25 cellular contexts compared by ENCODE assay signal in the genomic region with DNA sequence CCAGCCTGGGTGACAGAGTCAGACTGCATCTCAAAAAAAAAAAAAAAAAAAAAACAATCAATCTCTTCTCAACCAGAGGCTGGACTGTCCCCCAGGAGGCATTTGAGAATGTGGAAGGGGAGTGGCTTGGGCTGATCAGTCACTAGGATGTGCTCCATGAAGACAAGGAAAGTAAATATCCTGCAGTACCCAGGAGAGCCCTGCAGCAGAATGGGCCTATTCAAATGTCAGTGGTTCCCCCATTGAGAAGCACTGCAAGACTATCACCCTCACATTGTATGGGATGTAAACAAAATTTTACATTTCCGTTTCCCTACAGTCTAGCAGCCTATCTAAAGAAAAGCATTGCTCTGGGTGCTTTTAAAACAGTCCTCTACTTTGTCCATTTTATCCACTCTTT.
DNase-seq lines count a peak whose midpoint lies in the region; ATAC-seq, FAIRE-seq and TF ChIP-seq lines count a peak whose summit lies in the region.
"Had no signal": no experiment of that assay in that cellular context is flagged by ENCODE, and none has a peak within 500 bp of the region (broad histone marks: within the 10 kb centered on the region; RNA-seq: fewer than 3 reads in every experiment).

No MANE protein-coding gene starts in this region.

- no peaks in the 10 kb centered on the region for H3K79me2 ChIP-seq in neural progenitor cell (ENCODE audit: low read depth)

- H3K4me3 ChIP-seq in H7 (ENCODE audit: insufficient read depth, low read depth, low read length) (no peak overlapping the region), neural progenitor cell (no peak overlapping the region)
- H3K4me3 ChIP-seq: A549, SJSA1 had no signal

- no peak overlapping the region for H3K27ac ChIP-seq in neural progenitor cell
- H3K27ac ChIP-seq: A549, SJSA1 had no signal

- DNase-seq in H7 (peak; percentile 43), WTC11 (ENCODE audit: low spot score) (peak; percentile 16), iPS DF 4.7 (ENCODE audit: extremely low read depth, low spot score) (peak; percentile 84), neural progenitor cell (ENCODE audit: low spot score) (peak; percentile 37), frontal cortex (ENCODE audit: low spot score in 2 of 2) (no peak)
- no peak for DNase-seq in activated naive CD4-positive, alpha-beta T cell treated with anti-CD3 and anti-CD28 coated beads, Interleukin-2, amount 50 U/mL, for 16 hours
- DNase-seq: BE2C, EL, HCEC 1CT, KBM-7, MM.1S, NCI-H1092 treated with DMSO at 0.1 percent for 48 hours, NCI-H146, NCI-H2029 treated with DMSO at 0.1 percent for 48 hours, NCI-H2171, NCI-H446, NCI-H526, OCI-M1, T-helper 1 cell had no signal

- CTCF ChIA-PET in WTC11 (lab: Charles Lee) = interaction anchor here (0.7 kb wide), 1 partner anchor 45 kb away, joined by 4 read pairs; no protein-coding TSS in a partner anchor

- H3K27me3 ChIP-seq in H7 (ENCODE audit: control insufficient read depth, insufficient read depth, low read length) (no peaks in the 10 kb centered on the region), neural progenitor cell (no peaks in the 10 kb centered on the region)
- H3K27me3 ChIP-seq: BE2C, SJSA1 had no signal

- no peaks in the 10 kb centered on the region for H3F3A ChIP-seq in neural progenitor cell (ENCODE audit: low read depth)

- ATAC-seq in WTC11 (peak; percentile 98), HG03175 (IDR thresholded peaks at IDR 0.05; ENCODE audit: unreplicated experiment) (no peak)
- ATAC-seq: A549, Right ventricle myocardium inferior had no signal

- peaks cover 35% of the 10 kb centered on the region for H3K36me3 Mint-ChIP-seq in WTC11
- H3K36me3 Mint-ChIP-seq in neural progenitor cell = no peaks in the 10 kb centered on the region

- H3K4me1 ChIP-seq in neural progenitor cell = no peaks in the 10 kb centered on the region
- H3K4me1 ChIP-seq: A549, BE2C, SJSA1 had no signal

- H3K9me3 ChIP-seq in neural progenitor cell (ENCODE audit: low read depth) = no peaks in the 10 kb centered on the region
- H3K9me3 ChIP-seq: A549, BE2C, SJSA1 had no signal

- H4K20me1 ChIP-seq in neural progenitor cell (ENCODE audit: low read depth) = no peaks in the 10 kb centered on the region

- POLR2A ChIA-PET in WTC11 (lab: Charles Lee) = interaction anchor here (0.7 kb wide), 1 partner anchor 76 kb away, joined by 7 read pairs; no protein-coding TSS in a partner anchor

- no peak overlapping the region for H3K4me2 ChIP-seq in neural progenitor cell
- H3K4me2 ChIP-seq: A549 had no signal

- H3K36me3 ChIP-seq in H7 (replicated peaks; ENCODE audit: control insufficient read depth, insufficient read depth, low read length) (no peaks in the 10 kb centered on the region), neural progenitor cell (no peaks in the 10 kb centered on the region)
- H3K36me3 ChIP-seq: BE2C, SJSA1 had no signal

- no peak overlapping the region for H3K9ac ChIP-seq in neural progenitor cell

- peaks cover 34% of the 10 kb centered on the region for H3K4me1 Mint-ChIP-seq in WTC11
- H3K4me1 Mint-ChIP-seq in neural progenitor cell = peaks cover 8% of the 10 kb centered on the region

- H3K27me3 Mint-ChIP-seq in WTC11 (ENCODE audit: low read depth) = no peaks in the 10 kb centered on the region; the same call in 1 of the 2 replicates
- H3K27me3 Mint-ChIP-seq in neural progenitor cell (ENCODE audit: insufficient read depth, low read depth) = no peaks in the 10 kb centered on the region

- peaks cover 48% of the 10 kb centered on the region for H3K9me3 Mint-ChIP-seq in WTC11
- H3K9me3 Mint-ChIP-seq in neural progenitor cell = no peaks in the 10 kb centered on the region

- H3K27ac Mint-ChIP-seq in WTC11 (peak overlapping the region; percentile 82; the same call in 1 of the 2 replicates), neural progenitor cell (no peak overlapping the region)

- no peak for FAIRE-seq in frontal cortex (lab: Jason Lieb, UNC)
- FAIRE-seq: A549, D721Med, RCC 7860 had no signal

- H2AFZ ChIP-seq in neural progenitor cell (replicated peaks) = peak overlapping the region; percentile 76

- H3K4me3 Mint-ChIP-seq in WTC11 (no peak overlapping the region), neural progenitor cell (no peak overlapping the region)

- no peak for TF ChIP-seq CTCF in WTC11 (IDR thresholded peaks at IDR 0.05)
- no peak for TF ChIP-seq CTCF in neural progenitor cell (IDR thresholded peaks at IDR 0.05)

TF ChIP-seq in WTC11, 78 proteins besides CTCF, POLR2A, EP300 and RAD21:
- TF ChIP-seq, protein P1, sequence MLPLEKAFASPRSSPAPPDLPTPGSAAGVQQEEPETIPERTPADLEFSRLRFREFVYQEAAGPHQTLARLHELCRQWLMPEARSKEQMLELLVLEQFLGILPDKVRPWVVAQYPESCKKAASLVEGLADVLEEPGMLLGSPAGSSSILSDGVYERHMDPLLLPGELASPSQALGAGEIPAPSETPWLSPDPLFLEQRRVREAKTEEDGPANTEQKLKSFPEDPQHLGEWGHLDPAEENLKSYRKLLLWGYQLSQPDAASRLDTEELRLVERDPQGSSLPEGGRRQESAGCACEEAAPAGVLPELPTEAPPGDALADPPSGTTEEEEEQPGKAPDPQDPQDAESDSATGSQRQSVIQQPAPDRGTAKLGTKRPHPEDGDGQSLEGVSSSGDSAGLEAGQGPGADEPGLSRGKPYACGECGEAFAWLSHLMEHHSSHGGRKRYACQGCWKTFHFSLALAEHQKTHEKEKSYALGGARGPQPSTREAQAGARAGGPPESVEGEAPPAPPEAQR (CRISPR knock-in tag; IDR thresholded peaks at IDR 0.05) = no peak
- TF ChIP-seq IRF2 (CRISPR knock-in tag; IDR thresholded peaks at IDR 0.05; ENCODE audit: borderline replicate concordance, low read depth) (no peak), GTF2I (CRISPR knock-in tag; conservative IDR thresholded peaks at IDR 0.05) (no peak), ZNF138 (CRISPR knock-in tag; conservative IDR thresholded peaks at IDR 0.05) (no peak), ZNF232 (CRISPR knock-in tag; IDR thresholded peaks at IDR 0.05) (no peak), SOX15 (CRISPR knock-in tag; IDR thresholded peaks at IDR 0.05) (no peak)
- TF ChIP-seq, protein P2, sequence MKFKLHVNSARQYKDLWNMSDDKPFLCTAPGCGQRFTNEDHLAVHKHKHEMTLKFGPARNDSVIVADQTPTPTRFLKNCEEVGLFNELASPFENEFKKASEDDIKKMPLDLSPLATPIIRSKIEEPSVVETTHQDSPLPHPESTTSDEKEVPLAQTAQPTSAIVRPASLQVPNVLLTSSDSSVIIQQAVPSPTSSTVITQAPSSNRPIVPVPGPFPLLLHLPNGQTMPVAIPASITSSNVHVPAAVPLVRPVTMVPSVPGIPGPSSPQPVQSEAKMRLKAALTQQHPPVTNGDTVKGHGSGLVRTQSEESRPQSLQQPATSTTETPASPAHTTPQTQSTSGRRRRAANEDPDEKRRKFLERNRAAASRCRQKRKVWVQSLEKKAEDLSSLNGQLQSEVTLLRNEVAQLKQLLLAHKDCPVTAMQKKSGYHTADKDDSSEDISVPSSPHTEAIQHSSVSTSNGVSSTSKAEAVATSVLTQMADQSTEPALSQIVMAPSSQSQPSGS (CRISPR knock-in tag; IDR thresholded peaks at IDR 0.05; ENCODE audit: borderline replicate concordance, low read depth) = no peak
- TF ChIP-seq, protein P3, sequence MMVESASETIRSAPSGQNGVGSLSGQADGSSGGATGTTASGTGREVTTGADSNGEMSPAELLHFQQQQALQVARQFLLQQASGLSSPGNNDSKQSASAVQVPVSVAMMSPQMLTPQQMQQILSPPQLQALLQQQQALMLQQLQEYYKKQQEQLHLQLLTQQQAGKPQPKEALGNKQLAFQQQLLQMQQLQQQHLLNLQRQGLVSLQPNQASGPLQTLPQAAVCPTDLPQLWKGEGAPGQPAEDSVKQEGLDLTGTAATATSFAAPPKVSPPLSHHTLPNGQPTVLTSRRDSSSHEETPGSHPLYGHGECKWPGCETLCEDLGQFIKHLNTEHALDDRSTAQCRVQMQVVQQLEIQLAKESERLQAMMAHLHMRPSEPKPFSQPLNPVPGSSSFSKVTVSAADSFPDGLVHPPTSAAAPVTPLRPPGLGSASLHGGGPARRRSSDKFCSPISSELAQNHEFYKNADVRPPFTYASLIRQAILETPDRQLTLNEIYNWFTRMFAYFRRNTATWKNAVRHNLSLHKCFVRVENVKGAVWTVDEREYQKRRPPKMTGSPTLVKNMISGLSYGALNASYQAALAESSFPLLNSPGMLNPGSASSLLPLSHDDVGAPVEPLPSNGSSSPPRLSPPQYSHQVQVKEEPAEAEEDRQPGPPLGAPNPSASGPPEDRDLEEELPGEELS (CRISPR knock-in tag; IDR thresholded peaks at IDR 0.05) = peak; percentile 18; the same call in 1 of the 2 replicates

Comparison
In these comparisons a context has a peak if more than half of its experiments do, and no peak if none do; other contexts are left out.
1. DNase-seq: peak in H7 (single experiment), WTC11 (single experiment), iPS DF 4.7 (single experiment) and neural progenitor cell (single experiment); none in activated naive CD4-positive, alpha-beta T cell treated with anti-CD3 and anti-CD28 coated beads, Interleukin-2, amount 50 U/mL, for 16 hours (single experiment) and frontal cortex (0 of 2).